Comparison of ENCODE assay signal across 8 cellular contexts in genomic region chr11:2385156-2386151, GRCh38. TPM values are rescaled to one million over a fixed set of nuclear protein-coding genes. Genes with fewer than 3 reads are reported as not detected.
A peak's percentile ranks its signal among the peaks of the same experiment; 100 is the strongest.
DNase-seq lines count a peak whose midpoint lies in the region; ATAC-seq lines count a peak whose summit lies in the region.

No MANE protein-coding gene starts in this region.

- peaks cover 20% of the 10 kb centered on the region for H3K36me3 ChIP-seq in BLaER1

- peak overlapping the region; percentile 62 for H3K4me3 ChIP-seq in BLaER1

- ATAC-seq in GM19035 (IDR thresholded peaks at IDR 0.05; ENCODE audit: unreplicated experiment): peak; percentile 27
- ATAC-seq in left lobe of liver: peak; percentile 28

- H3K27ac ChIP-seq in BLaER1: peak overlapping the region; percentile 83

- H3K9ac ChIP-seq in BLaER1: peak overlapping the region; percentile 73

- DNase-seq in NCI-H526 (lab: John Stamatoyannopoulos, UW) (peak; percentile 97), left lobe of liver (ENCODE audit: low spot score) (peak; percentile 77), cerebellar nuclear complex (lab: John Stamatoyannopoulos, UW) (no peak), NCI-H2029 treated with DMSO at 0.1 percent for 48 hours (lab: John Stamatoyannopoulos, UW) (no peak), SW 1271 (lab: John Stamatoyannopoulos, UW) (no peak)
- DNase-seq in stimulated activated CD4-positive, alpha-beta T cell treated with anti-CD3 and anti-CD28 coated beads, Interleukin-1b, Interleukin-23, amount 100 ng/mL, for 48 hours: no peak

- peak overlapping the region; percentile 100 for H3K4me2 ChIP-seq in BLaER1

- H4K20me1 ChIP-seq in BLaER1: peaks cover 97% of the 10 kb centered on the region

- no peaks in the 10 kb centered on the region for H3K27me3 ChIP-seq in BLaER1

- H3K9me3 ChIP-seq in BLaER1: peaks cover 11% of the 10 kb centered on the region; the same call in 1 of the 2 replicates

- H3K4me1 ChIP-seq in BLaER1: peaks cover 97% of the 10 kb centered on the region

RNA-seq across cellular contexts. Expression of gene CD81, which starts 8.3 kb away (rescaled TPM):
- 564 TPM for total RNA-seq in left lobe of liver

RNA-seq across cellular contexts. Expression of gene TSSC4, which starts 15.1 kb away (rescaled TPM):
- 24.8 TPM for total RNA-seq in left lobe of liver

RNA-seq across cellular contexts. Expression of gene TRPM5, which starts 58.9 kb away (rescaled TPM):
- not detected for total RNA-seq in left lobe of liver

RNA-seq across cellular contexts. Expression of gene KCNQ1, which starts 59.4 kb away (rescaled TPM):
- total RNA-seq in left lobe of liver: 2.1 TPM

Comparison
In these comparisons a context has a peak if more than half of its experiments do, and no peak if none do; other contexts are left out.
1. DNase-seq: peak in NCI-H526 (2 of 2) and left lobe of liver (single experiment); none in cerebellar nuclear complex (0 of 2), stimulated activated CD4-positive, alpha-beta T cell treated with anti-CD3 and anti-CD28 coated beads, Interleukin-1b, Interleukin-23, amount 100 ng/mL, for 48 hours (single experiment), NCI-H2029 treated with DMSO at 0.1 percent for 48 hours (single experiment) and SW 1271 (0 of 2).